ENCODE assay signal across 9 cellular contexts in the genomic region with DNA sequence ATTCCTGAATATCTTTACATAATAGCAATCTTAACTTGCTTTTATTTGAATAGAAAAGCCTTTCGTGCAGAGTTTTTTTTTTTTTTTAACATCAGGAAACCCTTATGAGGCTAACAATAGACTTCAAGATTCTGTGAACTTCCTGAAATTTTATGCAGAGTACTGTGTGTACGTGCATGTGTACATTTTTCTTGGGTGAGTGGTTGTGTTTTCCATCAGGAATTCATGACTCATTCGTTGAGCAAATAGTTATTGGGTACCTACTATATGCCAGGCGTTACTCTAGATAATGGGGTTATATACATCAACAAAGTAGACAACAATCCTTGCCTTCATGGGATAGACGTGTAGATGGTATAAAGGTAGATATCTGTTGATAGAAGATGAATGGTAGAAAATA. TPM values are rescaled to one million over a fixed set of nuclear protein-coding genes. Genes with fewer than 3 reads are reported as not detected.
A peak's percentile ranks its signal among the peaks of the same experiment; 100 is the strongest.
DNase-seq lines count a peak whose midpoint lies in the region; ATAC-seq lines count a peak whose summit lies in the region.
"Had no signal": no experiment of that assay in that cellular context is flagged by ENCODE, and none has a peak within 500 bp of the region (broad histone marks: within the 10 kb centered on the region; RNA-seq: fewer than 3 reads in every experiment).

No MANE protein-coding gene starts in this region.

- H3K9me3 Mint-ChIP-seq in immature natural killer cell, result peaks cover 0 to 7% (median 2%) of the 10 kb centered on the region in 6 donors

- H3K36me3 Mint-ChIP-seq in immature natural killer cell, result peaks cover 25 to 31% (median 31%) of the 10 kb centered on the region in 3 donors

- no peak overlapping the region for H3K27ac Mint-ChIP-seq in immature natural killer cell

- no peak for ATAC-seq in GM19467 (IDR thresholded peaks at IDR 0.05; ENCODE audit: unreplicated experiment)

- DNase-seq in GDM1 (lab: John Stamatoyannopoulos, UW) (peak; percentile 12), NOMO-1 treated with DMSO at 0.1 percent for 48 hours (lab: John Stamatoyannopoulos, UW; ENCODE audit: unreplicated experiment) (peak; percentile 32), fibroblast of gingiva (ENCODE audit: low read depth) (peak; percentile 87), pulmonary artery endothelial cell (ENCODE audit: low read depth, low spot score) (peak; percentile 97), immature natural killer cell (no peak), NCI-H524 treated with DMSO at 0.1 percent for 48 hours (lab: John Stamatoyannopoulos, UW) (no peak), SKM-1 treated with dmso at 0.1 percent for 144 hours (lab: John Stamatoyannopoulos, UW; ENCODE audit: unreplicated experiment) (no peak)
- DNase-seq: NCI-H2029 had no signal

- H3K4me1 Mint-ChIP-seq in immature natural killer cell, result peaks cover 0 to 5% of the 10 kb centered on the region in 2 donors

- no peaks in the 10 kb centered on the region for H3K27me3 Mint-ChIP-seq in immature natural killer cell (ENCODE audit: low read depth in 3 of 3)

- H3K4me3 Mint-ChIP-seq in immature natural killer cell, result no peak overlapping the region

RNA-seq across cellular contexts. Expression of a gene that starts 59.1 kb away (rescaled TPM):
- total RNA-seq in pulmonary artery endothelial cell, result 28.4 and 48.8 TPM in 2 replicates
- polyA plus RNA-seq in immature natural killer cell, result 10 to 100 TPM; 18.1 to 33.2 (median 24.4) TPM

Comparison
In these comparisons a context has a peak if more than half of its experiments do, and no peak if none do; other contexts are left out.
1. DNase-seq: peak in GDM1 (single experiment), NOMO-1 treated with DMSO at 0.1 percent for 48 hours (single experiment), fibroblast of gingiva (single experiment) and pulmonary artery endothelial cell (single experiment); none in immature natural killer cell (0 of 3), NCI-H524 treated with DMSO at 0.1 percent for 48 hours (single experiment) and SKM-1 treated with dmso at 0.1 percent for 144 hours (single experiment).